In genomic region chr17:10186771-10187425, GRCh38 we compare ENCODE assay signal across 18 cellular contexts.
"Had no signal": no experiment of that assay in that cellular context is flagged by ENCODE, and none has a peak within 500 bp of the region (broad histone marks: within the 10 kb centered on the region; RNA-seq: fewer than 3 reads in every experiment).

No MANE protein-coding gene starts in this region.

- H3K4me1 ChIP-seq: ascending aorta, foreskin keratinocyte, pancreas, stomach had no signal

- H3K4me3 ChIP-seq: ascending aorta, esophagus squamous epithelium, pancreas, skin epidermis, stomach, thoracic aorta had no signal

- H3K27me3 ChIP-seq: ascending aorta, esophagus squamous epithelium, foreskin keratinocyte, pancreas, stomach had no signal

- H3K9me3 ChIP-seq: ascending aorta, esophagus squamous epithelium, pancreas, thoracic aorta had no signal

- ATAC-seq: activated CD8-positive, alpha-beta memory T cell treated with anti-CD3 and anti-CD28 coated beads, Interleukin-2, amount 10 ng/mL, durations not matched to agents 7 days and 5 days; activated T-cell treated with anti-CD3 and anti-CD28 coated beads, Interleukin-2, amount 50 U/mL, for 4 hours; foreskin keratinocyte; pancreas had no signal

- H3K36me3 ChIP-seq: ascending aorta, esophagus squamous epithelium, pancreas, stomach, thoracic aorta had no signal

- H3K4me1 Mint-ChIP-seq: activated CD8-positive, alpha-beta memory T cell treated with anti-CD3 and anti-CD28 coated beads, Interleukin-2, amount 10 ng/mL, durations not matched to agents 7 days and 5 days had no signal

- H3K4me3 Mint-ChIP-seq: activated CD8-positive, alpha-beta memory T cell treated with anti-CD3 and anti-CD28 coated beads, Interleukin-2, amount 10 ng/mL, durations not matched to agents 7 days and 5 days; activated naive CD8-positive, alpha-beta T cell; activated T-cell treated with anti-CD3 and anti-CD28 coated beads, Interleukin-2, amount 50 U/mL, for 4 hours; neural crest cell had no signal

- H3K9me3 Mint-ChIP-seq: activated T-cell treated with anti-CD3 and anti-CD28 coated beads, Interleukin-2, amount 50 U/mL, for 4 hours; neural crest cell had no signal

- H3K36me3 Mint-ChIP-seq: activated CD8-positive, alpha-beta memory T cell treated with anti-CD3 and anti-CD28 coated beads, Interleukin-2, amount 10 ng/mL, durations not matched to agents 7 days and 5 days had no signal

- H3K27ac ChIP-seq: ascending aorta, esophagus squamous epithelium, foreskin keratinocyte, pancreas, stomach, thoracic aorta had no signal

- DNase-seq: activated CD4-positive, alpha-beta T cell treated with anti-CD3 and anti-CD28 coated beads, Interleukin-2, amount 50 U/mL, for 4 hours; activated CD4-positive, CD25-positive, alpha-beta regulatory T cell; activated CD8-positive, alpha-beta memory T cell treated with anti-CD3 and anti-CD28 coated beads, Interleukin-2, amount 10 ng/mL, durations not matched to agents 7 days and 5 days; activated effector memory CD4-positive, alpha-beta T cell treated with anti-CD3 and anti-CD28 coated beads, Interleukin-2, amount 50 U/mL, for 16 hours; activated T-cell treated with anti-CD3 and anti-CD28 coated beads, Interleukin-2, amount 50 U/mL, for 4 hours; esophagus squamous epithelium; foreskin keratinocyte; head of caudate nucleus; pancreas; retina; stomach; T-helper 2 cell had no signal

- FAIRE-seq: islet of Langerhans, pancreas had no signal

- H3K27me3 Mint-ChIP-seq: activated CD8-positive, alpha-beta memory T cell treated with anti-CD3 and anti-CD28 coated beads, Interleukin-2, amount 10 ng/mL, durations not matched to agents 7 days and 5 days; activated naive CD8-positive, alpha-beta T cell had no signal

- H3K27ac Mint-ChIP-seq: activated CD8-positive, alpha-beta memory T cell treated with anti-CD3 and anti-CD28 coated beads, Interleukin-2, amount 10 ng/mL, durations not matched to agents 7 days and 5 days; activated naive CD8-positive, alpha-beta T cell had no signal
